ENCODE assay signal across 9 cellular contexts in genomic region chr6:41306187-41306854, GRCh38. TPM values are rescaled to one million over a fixed set of nuclear protein-coding genes. Genes with fewer than 3 reads are reported as not detected.
DNase-seq lines count a peak whose midpoint lies in the region; ATAC-seq, FAIRE-seq and TF ChIP-seq lines count a peak whose summit lies in the region.
"Had no signal": no experiment of that assay in that cellular context is flagged by ENCODE, and none has a peak within 500 bp of the region (broad histone marks: within the 10 kb centered on the region; RNA-seq: fewer than 3 reads in every experiment).

No MANE protein-coding gene starts in this region.

- H3K23ac ChIP-seq in IMR-90 (ENCODE audit: low read depth, low read length) = no peak overlapping the region

- no peak overlapping the region for H3K18ac ChIP-seq in IMR-90 (ENCODE audit: low read depth, low read length)

- no peak overlapping the region for H2BK5ac ChIP-seq in IMR-90 (ENCODE audit: low read depth, low read length, poor library complexity, severe bottlenecking)

- H2BK20ac ChIP-seq in IMR-90 (ENCODE audit: low read depth, low read length) = no peak overlapping the region

- peak; percentile 70 for FAIRE-seq in kidney (lab: Jason Lieb, UNC)

- H2AFZ ChIP-seq in IMR-90 (replicated peaks; ENCODE audit: low read length, poor library complexity) = no peak overlapping the region
- no peak overlapping the region for H2AFZ ChIP-seq in OCI-LY7 (ENCODE audit: low read length)

- no peak overlapping the region for H2AK9ac ChIP-seq in IMR-90 (replicated peaks; ENCODE audit: low read depth, low read length, poor library complexity)

- H2BK15ac ChIP-seq in IMR-90 (ENCODE audit: low read depth, low read length) = no peak overlapping the region

- no peak overlapping the region for H3K14ac ChIP-seq in IMR-90 (replicated peaks; ENCODE audit: low read depth, low read length)

- BruUV-seq in IMR-90 (replicated peaks; lab: Mats Ljungman, UMichigan) (no TSS peak), OCI-LY7 (replicated peaks; lab: Mats Ljungman, UMichigan) (no TSS peak)

- peak; percentile 59 for TF ChIP-seq CTCF in IMR-90 (conservative IDR thresholded peaks at IDR 0.05; ENCODE audit: low read depth, low read length)
- peak; percentile 86 for TF ChIP-seq CTCF in OCI-LY7 (conservative IDR thresholded peaks at IDR 0.05; ENCODE audit: low read length)
- TF ChIP-seq CTCF in astrocyte of the cerebellum (IDR thresholded peaks at IDR 0.05; ENCODE audit: low read depth, low read length, missing control alignments) = peak; percentile 66
- TF ChIP-seq CTCF in kidney (IDR thresholded peaks at IDR 0.05; ENCODE audit: borderline replicate concordance, extremely low read depth, insufficient read depth) = peak; percentile 51
- peak in 5 of 7 experiments; percentile 26 to 53 (median 49) for TF ChIP-seq CTCF in stomach (IDR thresholded peaks at IDR 0.05)

- intact Hi-C loops in IMR-90 (cut with micrococcal nuclease) (loop anchor here (1.0 to 2.0 kb wide), 2 partner anchors 12 to 376 kb away; no protein-coding TSS in a partner anchor), OCI-LY7 (cut with micrococcal nuclease; ENCODE audit: unreplicated experiment) (no loop called here), kidney (cut with DNase I) (no loop called here), stomach (cut with DNase I; ENCODE audit: low total_unique reads) (no loop called here)

- ATAC-seq in IMR-90 (ENCODE audit: low read depth) = no peak
- no peak for ATAC-seq in HG03139 (IDR thresholded peaks at IDR 0.05; ENCODE audit: unreplicated experiment)

- H3K56ac ChIP-seq in IMR-90 (ENCODE audit: extremely low read depth, insufficient read depth, low read length) = no peak overlapping the region

- H3K4me2 ChIP-seq in IMR-90 (ENCODE audit: low read depth, low read length) (no peak overlapping the region), OCI-LY7 (ENCODE audit: low read length) (no peak overlapping the region)
- H3K4me2 ChIP-seq: BLaER1 had no signal

- DNase-seq in DMS79 treated with DMSO at 0.1 percent for 48 hours (lab: John Stamatoyannopoulos, UW) = peak; percentile 36
- DNase-seq in DMS79 (lab: John Stamatoyannopoulos, UW) = no peak
- peak; percentile 49 for DNase-seq in IMR-90
- peak; percentile 64 for DNase-seq in OCI-LY7 (ENCODE audit: low spot score)
- peak; percentile 29 for DNase-seq in astrocyte of the cerebellum (ENCODE audit: low read depth)
- DNase-seq in kidney = no peak
- DNase-seq in stomach = peak; percentile 53

- H4K20me1 ChIP-seq in IMR-90 (ENCODE audit: insufficient read depth, low read length) = no peaks in the 10 kb centered on the region
- H4K20me1 ChIP-seq in OCI-LY7 (ENCODE audit: insufficient read depth, low read length) = no peaks in the 10 kb centered on the region; the same call in 1 of the 2 replicates
- H4K20me1 ChIP-seq: BLaER1 had no signal

- no peak overlapping the region for H2AK5ac ChIP-seq in IMR-90 (ENCODE audit: low read depth, low read length)

- H3K27me3 ChIP-seq in IMR-90 (ENCODE audit: control insufficient read depth, insufficient read depth, low read length) = peaks cover 19% of the 10 kb centered on the region
- peaks cover 0 to 25% (median 0%) of the 10 kb centered on the region in 3 donors for H3K27me3 ChIP-seq in stomach
- H3K27me3 ChIP-seq: BLaER1 had no signal

- H3K36me3 ChIP-seq in IMR-90 (ENCODE audit: control insufficient read depth, insufficient read depth, low read length) (no peaks in the 10 kb centered on the region), OCI-LY7 (ENCODE audit: insufficient read depth, low read length) (no peaks in the 10 kb centered on the region), kidney (ENCODE audit: control insufficient read depth in 1 of 2, insufficient read depth in 2 of 2, low read length in 2 of 2) (no peaks in the 10 kb centered on the region), stomach (no peaks in the 10 kb centered on the region)
- H3K36me3 ChIP-seq: BLaER1 had no signal

- no peak for TF ChIP-seq POLR2A in IMR-90 (IDR thresholded peaks at IDR 0.05; ENCODE audit: low read depth, low read length)
- TF ChIP-seq POLR2A in stomach (IDR thresholded peaks at IDR 0.05) = no peak

- H3K9me2 ChIP-seq in OCI-LY7 (ENCODE audit: insufficient read depth, low read length) = no peaks in the 10 kb centered on the region

- dilution Hi-C loops in IMR-90 (cut with HindIII; ENCODE audit: low sequenced_read_pairs, unreplicated experiment) = no loop called here

- POLR2A ChIA-PET in IMR-90 (lab: Charles Lee; ENCODE audit: unreplicated experiment) = no interaction called here
- POLR2A ChIA-PET in OCI-LY7 (lab: Charles Lee) = interaction anchor here (1.2 kb wide), 1 partner anchor 10 kb away, joined by 3 read pairs; no protein-coding TSS in a partner anchor

- TF ChIP-seq EP300 in stomach (IDR thresholded peaks at IDR 0.05) = no peak

- H3K79me1 ChIP-seq in IMR-90 (ENCODE audit: low read depth in 1 of 2, low read length in 2 of 2) = no peaks in the 10 kb centered on the region

- H3K4me3 ChIP-seq in IMR-90 (ENCODE audit: insufficient read depth, low read depth, low read length) (no peak overlapping the region), OCI-LY7 (ENCODE audit: low read depth, low read length, poor library complexity, severe bottlenecking) (no peak overlapping the region), astrocyte of the cerebellum (ENCODE audit: low read depth, low read length) (no peak overlapping the region), kidney (ENCODE audit: low read length in 2 of 2) (no peak overlapping the region), stomach (no peak overlapping the region)
- H3K4me3 ChIP-seq: BLaER1 had no signal

- in situ Hi-C loops in IMR-90 (cut with MboI; ENCODE audit: low sequenced_read_pairs) (no loop called here), astrocyte of the cerebellum (cut with HindIII; ENCODE audit: low sequenced_read_pairs) (no loop called here)

- H3K9me3 ChIP-seq in IMR-90 (ENCODE audit: control insufficient read depth, insufficient read depth, low read length) = no peaks in the 10 kb centered on the region
- peaks cover 7% of the 10 kb centered on the region; the same call in 1 of the 2 replicates for H3K9me3 ChIP-seq in OCI-LY7 (ENCODE audit: low read length)
- peaks cover 0 to 3% of the 10 kb centered on the region in 2 donors for H3K9me3 ChIP-seq in kidney (ENCODE audit: control insufficient read depth in 1 of 2, low read length in 2 of 2)
- H3K9me3 ChIP-seq in stomach = no peaks in the 10 kb centered on the region

- H3K4me1 ChIP-seq in IMR-90 (ENCODE audit: control insufficient read depth, insufficient read depth, low read length) (no peaks in the 10 kb centered on the region), OCI-LY7 (ENCODE audit: insufficient read depth, low read length, poor library complexity, severe bottlenecking) (no peaks in the 10 kb centered on the region), kidney (ENCODE audit: control insufficient read depth in 1 of 2, insufficient read depth in 1 of 2, low read depth in 1 of 2, low read length in 2 of 2) (no peaks in the 10 kb centered on the region), stomach (peaks cover 0 to 8% (median 4%) of the 10 kb centered on the region in 4 donors)
- H3K4me1 ChIP-seq: BLaER1 had no signal

- H3K9me1 ChIP-seq in IMR-90 (ENCODE audit: insufficient read depth, low read length) = no peaks in the 10 kb centered on the region

- H3K9ac ChIP-seq in IMR-90 (ENCODE audit: low read depth, low read length) (no peak overlapping the region), kidney (ENCODE audit: low read length in 2 of 2) (no peak overlapping the region)
- H3K9ac ChIP-seq: BLaER1 had no signal

- H2BK120ac ChIP-seq in IMR-90 (ENCODE audit: low read depth, low read length) = no peak overlapping the region

- H3K79me2 ChIP-seq in OCI-LY7 (ENCODE audit: insufficient read depth, low read depth, low read length) = no peaks in the 10 kb centered on the region

- no peak overlapping the region for H3K4ac ChIP-seq in IMR-90 (ENCODE audit: low read depth, low read length)

- no peak overlapping the region for H4K5ac ChIP-seq in IMR-90 (ENCODE audit: low read depth, low read length)

- H4K8ac ChIP-seq in IMR-90 (ENCODE audit: low read depth in 2 of 2, low read length in 2 of 2) = no peak overlapping the region

- H4K91ac ChIP-seq in IMR-90 (ENCODE audit: insufficient read depth, low read depth, low read length) = no peak overlapping the region

- no peak overlapping the region for H3K27ac ChIP-seq in IMR-90 (ENCODE audit: insufficient read depth, low read length)
- no peak overlapping the region for H3K27ac ChIP-seq in OCI-LY7 (ENCODE audit: low read depth, low read length, poor library complexity, severe bottlenecking)
- no peak overlapping the region for H3K27ac ChIP-seq in kidney (ENCODE audit: low read depth in 2 of 2, low read length in 2 of 2)
- H3K27ac ChIP-seq in stomach = no peak overlapping the region
- H3K27ac ChIP-seq: BLaER1 had no signal

- CTCF ChIA-PET in IMR-90 (lab: Yijun Ruan, JAX) = interaction anchor here (0.6 to 2.2 kb wide), 5 partner anchors 8 to 49 kb away, joined by 3 to 7 read pairs (median 5); no protein-coding TSS in a partner anchor
- CTCF ChIA-PET in OCI-LY7 (lab: Charles Lee; ENCODE audit: unreplicated experiment) = no interaction called here

- TF ChIP-seq RAD21 in IMR-90 (IDR thresholded peaks at IDR 0.05; ENCODE audit: low read length) = peak; percentile 38; the same call in 1 of the 2 replicates

- WGBS in IMR-90 (ENCODE audit: extremely low coverage in 2 of 2, insufficient read length in 1 of 2), 2 experiments = no CpG with 5 or more reads among the region's 13 CpGs
- 15 to 28% (median 21%) methylated on average over 13 of the region's 13 CpGs for WGBS in stomach, 5 donors

TF ChIP-seq in IMR-90, 13 proteins besides CTCF, POLR2A, EP300 and RAD21 (continues in another document):
- TF ChIP-seq BHLHE40 (IDR thresholded peaks at IDR 0.05; ENCODE audit: low read depth, low read length) = no peak
- no peak for TF ChIP-seq CHD1 (IDR thresholded peaks at IDR 0.05; ENCODE audit: low read depth, low read length)

RNA-seq across cellular contexts. Expression of gene TREM1, which starts 19.8 kb away (rescaled TPM):
- not detected in 2 replicates for total RNA-seq in IMR-90 (2012; rRNA removed)
- polyA plus RNA-seq in IMR-90 (2012; rRNA removed) = not detected in 2 replicates
- not detected in 2 replicates for polyA plus RNA-seq in IMR-90 (2012; cell fraction: cytosol; rRNA removed)
- polyA plus RNA-seq in IMR-90 (2012; cell fraction: nucleus; rRNA removed; ENCODE audit: low replicate concordance) = 0.10 TPM in 1 of 2 replicates, not detected in the other
- 0.19 TPM in 1 of 2 replicates, not detected in the other for total RNA-seq in OCI-LY7 (2014; rRNA removed; shearing (Covaris generic))
- total RNA-seq in OCI-LY7 (2022) = 0.51 and 0.55 TPM in 2 replicates
- 1.4 TPM for total RNA-seq in kidney
- polyA plus RNA-seq in kidney (ENCODE audit: insufficient read depth, low read depth, low replicate concordance) = not detected
- 1 to 10 TPM in 1 of 5 donors, not detected in 4; 1.7 TPM for total RNA-seq in stomach
- 1 to 10 TPM in 1 of 3 donors, under 1 TPM in 1, not detected in 1; 0.10 to 7.7 TPM for polyA plus RNA-seq in stomach

RNA-seq across cellular contexts. Expression of gene NCR2, which starts 29.1 kb away (rescaled TPM):
- total RNA-seq in IMR-90 (2012; rRNA removed) (not detected in 2 replicates), OCI-LY7 (2022) (not detected in 2 replicates), kidney (not detected), stomach (not detected)
- polyA plus RNA-seq in IMR-90 (2012; rRNA removed) (not detected in 2 replicates), kidney (ENCODE audit: insufficient read depth, low read depth, low replicate concordance) (not detected), stomach (not detected)
- polyA plus RNA-seq in IMR-90 (2012; cell fraction: cytosol; rRNA removed) = not detected in 2 replicates
- polyA plus RNA-seq in IMR-90 (2012; cell fraction: nucleus; rRNA removed; ENCODE audit: low replicate concordance) = not detected in 2 replicates
- total RNA-seq in OCI-LY7 (2014; rRNA removed; shearing (Covaris generic)) = not detected in 2 replicates

Comparison
In these comparisons a context has a peak if more than half of its experiments do, and no peak if none do; other contexts are left out.
1. DNase-seq: peak in DMS79 treated with DMSO at 0.1 percent for 48 hours (single experiment), IMR-90 (single experiment), OCI-LY7 (single experiment), astrocyte of the cerebellum (single experiment) and stomach (single experiment); none in DMS79 (single experiment) and kidney (single experiment).
2. Peak in every context shown above with its lines, with median percentiles within 50 percentile points of each other: CTCF ChIP-seq.